Comparison of ENCODE assay signal across 13 cellular contexts in genomic region chr10:30488319-30488718, GRCh38. TPM values are rescaled to one million over a fixed set of nuclear protein-coding genes. Genes with fewer than 3 reads are reported as not detected.
DNase-seq lines count a peak whose midpoint lies in the region; ATAC-seq, FAIRE-seq and TF ChIP-seq lines count a peak whose summit lies in the region.
"Had no signal": no experiment of that assay in that cellular context is flagged by ENCODE, and none has a peak within 500 bp of the region (broad histone marks: within the 10 kb centered on the region; RNA-seq: fewer than 3 reads in every experiment).

No MANE protein-coding gene starts in this region.

- H3K4me2 ChIP-seq in HepG2 (ENCODE audit: low read depth, low read length), result no peak overlapping the region

- TF ChIP-seq EP300 in HepG2 (IDR thresholded peaks at IDR 0.05; ENCODE audit: low read depth in 2 of 2, low read length in 2 of 2) (no peak), HepG2 (CRISPR knock-in tag; IDR thresholded peaks at IDR 0.05; ENCODE audit: borderline replicate concordance) (no peak)

- peaks cover 7% of the 10 kb centered on the region; the same call in 1 of the 2 replicates for H3K9me3 ChIP-seq in HepG2 (ENCODE audit: low read length)

- no peak overlapping the region for H3K4me3 ChIP-seq in HepG2 (replicated peaks in 1 of 3; ENCODE audit: insufficient read depth in 1 of 3, low read depth in 2 of 3, low read length in 3 of 3)

- H3K4me1 Mint-ChIP-seq in stimulated activated naive CD8-positive, alpha-beta T cell treated with anti-CD3 and anti-CD28 coated beads, Interleukin-15, amount 100 ng/mL, for 72 hours, result peaks cover 37% of the 10 kb centered on the region

- ATAC-seq in stimulated activated naive CD8-positive, alpha-beta T cell treated with anti-CD3 and anti-CD28 coated beads, Interleukin-15, Interleukin-2, amounts not matched to agents 100 U/mL and 50 U/mL, for 24 hours, result peak; percentile 33
- no peak for ATAC-seq in stimulated activated naive CD8-positive, alpha-beta T cell treated with anti-CD3 and anti-CD28 coated beads, Interleukin-15, amount 100 ng/mL, for 72 hours
- no peak for ATAC-seq in HepG2
- ATAC-seq: activated CD4-positive, alpha-beta T cell treated with anti-CD3 and anti-CD28 coated beads for 36 hours; naive thymus-derived CD8-positive, alpha-beta T cell had no signal

- H3K4me3 Mint-ChIP-seq in stimulated activated naive CD8-positive, alpha-beta T cell treated with anti-CD3 and anti-CD28 coated beads, Interleukin-15, amount 100 ng/mL, for 72 hours, result no peak overlapping the region
- H3K4me3 Mint-ChIP-seq: activated CD4-positive, alpha-beta T cell treated with anti-CD3 and anti-CD28 coated beads for 36 hours had no signal

- BruUV-seq in HepG2 (replicated peaks; lab: Mats Ljungman, UMichigan), result no TSS peak

- no peaks in the 10 kb centered on the region for H3K27me3 ChIP-seq in HepG2 (ENCODE audit: control insufficient read depth in 1 of 2, insufficient read depth in 2 of 2, low read length in 2 of 2)

- TF ChIP-seq CTCF in HepG2 (CRISPR knock-in tag; IDR thresholded peaks at IDR 0.05) (no peak), GM13977 (IDR thresholded peaks at IDR 0.05; ENCODE audit: extremely low read depth, insufficient read depth, missing control alignments) (no peak)

- no peak overlapping the region for H3K27ac ChIP-seq in HepG2 (ENCODE audit: extremely low read length, insufficient read depth, low read length)
- H3K27ac ChIP-seq: RWPE1 had no signal

- H3K9ac ChIP-seq in HepG2 (ENCODE audit: insufficient read depth, low read depth, low read length), result no peak overlapping the region

- no peaks in the 10 kb centered on the region for H4K20me1 ChIP-seq in HepG2 (ENCODE audit: insufficient read depth, low read length)

- peak overlapping the region; percentile 52 for H2AFZ ChIP-seq in HepG2 (ENCODE audit: low read length)

- FAIRE-seq in HepG2 (lab: Jason Lieb, UNC), result no peak

- in situ Hi-C loops in HepG2 (cut with HindIII; ENCODE audit: extremely low pct_ligation_motif_present, low pct_unique_long_range_greater_than_20kb), result no loop called here
- in situ Hi-C loops in GM13977 (cut with MboI; ENCODE audit: low pct_unique_long_range_greater_than_20kb, low sequenced_read_pairs, unreplicated experiment), result no loop called here

- H3K79me2 ChIP-seq in HepG2 (ENCODE audit: insufficient read depth, low read length), result no peaks in the 10 kb centered on the region

- CTCF ChIA-PET in HepG2 (lab: Yijun Ruan, JAX; ENCODE audit: low intra/inter-chr PET ratio, low total read pairs), result no interaction called here

- no peak for DNase-seq in stimulated activated naive CD8-positive, alpha-beta T cell treated with anti-CD3 and anti-CD28 coated beads, Interleukin-15, Interleukin-2, amounts not matched to agents 100 U/mL and 50 U/mL, for 24 hours
- no peak for DNase-seq in stimulated activated naive CD8-positive, alpha-beta T cell treated with anti-CD3 and anti-CD28 coated beads, Interleukin-15, amount 100 ng/mL, for 72 hours
- DNase-seq in OCI-M1 (lab: John Stamatoyannopoulos, UW) (peak; percentile 43), HepG2 (ENCODE audit: low spot score) (no peak), DMS53 (lab: John Stamatoyannopoulos, UW) (no peak), GM13977 (ENCODE audit: low spot score) (no peak), iPS-NIHi11 (ENCODE audit: low spot score) (no peak)
- no peak for DNase-seq in activated CD4-positive, alpha-beta T cell treated with anti-CD3 and anti-CD28 coated beads for 4 hours
- DNase-seq: activated CD4-positive, alpha-beta T cell treated with anti-CD3 and anti-CD28 coated beads for 36 hours; erythroblast; naive thymus-derived CD8-positive, alpha-beta T cell; NCI-H2081 had no signal

- H3K36me3 ChIP-seq in HepG2 (replicated peaks in 1 of 2; ENCODE audit: control insufficient read depth in 1 of 2, insufficient read depth in 2 of 2, low read length in 2 of 2), result no peaks in the 10 kb centered on the region

- peaks cover 24% of the 10 kb centered on the region for H3K4me1 ChIP-seq in HepG2 (ENCODE audit: insufficient read depth, low read length)

- H3K27me3 Mint-ChIP-seq in stimulated activated naive CD8-positive, alpha-beta T cell treated with anti-CD3 and anti-CD28 coated beads, Interleukin-15, amount 100 ng/mL, for 72 hours, result peaks cover 14% of the 10 kb centered on the region

- no peaks in the 10 kb centered on the region for H3K9me3 Mint-ChIP-seq in stimulated activated naive CD8-positive, alpha-beta T cell treated with anti-CD3 and anti-CD28 coated beads, Interleukin-15, amount 100 ng/mL, for 72 hours

- no peak for TF ChIP-seq POLR2A in HepG2 (IDR thresholded peaks at IDR 0.05; ENCODE audit: insufficient read depth in 1 of 2, low read depth in 2 of 2, low read length in 2 of 2)

- POLR2A ChIA-PET in HepG2 (lab: Yijun Ruan, JAX), result no interaction called here

- 38% methylated on average over 6 of the region's 6 CpGs for WGBS in HepG2 (ENCODE audit: low lambda C conversion rate)

- peak overlapping the region in 1 of 2 donors; percentile 57 for H3K27ac Mint-ChIP-seq in stimulated activated naive CD8-positive, alpha-beta T cell treated with anti-CD3 and anti-CD28 coated beads, Interleukin-15, amount 100 ng/mL, for 72 hours
- H3K27ac Mint-ChIP-seq: activated CD4-positive, alpha-beta T cell treated with anti-CD3 and anti-CD28 coated beads for 36 hours had no signal

- intact Hi-C loops in HepG2 (cut with micrococcal nuclease; ENCODE audit: unreplicated experiment), result no loop called here

- no peak for TF ChIP-seq RAD21 in HepG2 (CRISPR knock-in tag; IDR thresholded peaks at IDR 0.05)

TF ChIP-seq in HepG2, 621 proteins besides CTCF, POLR2A, EP300 and RAD21 (continues in another document):
- TF ChIP-seq MEF2D (CRISPR knock-in tag; IDR thresholded peaks at IDR 0.05) (no peak), REST (IDR thresholded peaks at IDR 0.05; ENCODE audit: borderline replicate concordance in 1 of 2, low read depth in 1 of 2, low read length in 2 of 2) (no peak), ZNF556 (CRISPR knock-in tag; IDR thresholded peaks at IDR 0.05; ENCODE audit: borderline replicate concordance) (no peak), CBX2 (IDR thresholded peaks at IDR 0.05; ENCODE audit: low read depth, low read length) (no peak), CBX2 (CRISPR knock-in tag; IDR thresholded peaks at IDR 0.05; ENCODE audit: low read depth) (no peak), ZNF850 (CRISPR knock-in tag; conservative IDR thresholded peaks at IDR 0.05) (no peak), ZNF558 (CRISPR knock-in tag; IDR thresholded peaks at IDR 0.05; ENCODE audit: borderline replicate concordance) (no peak), ZNF143 (CRISPR knock-in tag; IDR thresholded peaks at IDR 0.05) (no peak), ZIK1 (CRISPR knock-in tag; IDR thresholded peaks at IDR 0.05; ENCODE audit: borderline replicate concordance, low read depth) (no peak), DMAP1 (CRISPR knock-in tag; IDR thresholded peaks at IDR 0.05) (no peak), SAP130 (CRISPR knock-in tag; IDR thresholded peaks at IDR 0.05; ENCODE audit: low read depth) (no peak), ZNF501 (CRISPR knock-in tag; IDR thresholded peaks at IDR 0.05) (no peak)

RNA-seq across cellular contexts. Expression of gene MAP3K8, which starts 54.3 kb away (rescaled TPM):
- total RNA-seq in HepG2 (2016; rRNA removed; fragmentation: Illumina TruSeq; extraction: Trizol), result 19.3 and 21.8 TPM in 2 replicates
- 12.2 and 13.6 TPM in 2 replicates for total RNA-seq in HepG2 (2016; cell fraction: cytosol; rRNA removed; fragmentation: Illumina TruSeq; extraction: Trizol; ENCODE audit: low read depth)
- total RNA-seq in HepG2 (2016; cell fraction: insoluble cytoplasmic fraction; rRNA removed; fragmentation: Illumina TruSeq; extraction: Trizol), result 18.0 and 21.2 TPM in 2 replicates
- total RNA-seq in HepG2 (2016; cell fraction: membrane; rRNA removed; fragmentation: Illumina TruSeq; extraction: Trizol), result 15.3 and 19.2 TPM in 2 replicates
- 22.1 and 23.1 TPM in 2 replicates for total RNA-seq in HepG2 (2016; cell fraction: nucleus; rRNA removed; fragmentation: Illumina TruSeq; extraction: Trizol)
- polyA plus RNA-seq in HepG2 (2011; rRNA removed), result 26.6 and 37.9 TPM in 2 replicates
- polyA plus RNA-seq in HepG2 (2011; cell fraction: cytosol; rRNA removed), result 12.9 and 14.6 TPM in 2 replicates
- polyA plus RNA-seq in HepG2 (2011; cell fraction: nucleus; rRNA removed), result 26.9 and 27.5 TPM in 2 replicates
- polyA plus RNA-seq in HepG2 (2012), result 11.2 and 14.3 TPM in 2 replicates
- polyA plus RNA-seq in HepG2 (2016; cell fraction: cytosol; fragmentation: Illumina TruSeq; extraction: Trizol; ENCODE audit: low read depth), result 8.6 and 13.3 TPM in 2 replicates
- 15.6 and 17.9 TPM in 2 replicates for polyA plus RNA-seq in HepG2 (2016; cell fraction: insoluble cytoplasmic fraction; fragmentation: Illumina TruSeq; extraction: Trizol; ENCODE audit: low read depth)
- polyA plus RNA-seq in HepG2 (2016; cell fraction: membrane; fragmentation: Illumina TruSeq; extraction: Trizol; ENCODE audit: low read depth), result 9.4 and 12.4 TPM in 2 replicates
- 41.0 and 46.6 TPM in 2 replicates for polyA plus RNA-seq in HepG2 (2016; cell fraction: nucleus; fragmentation: Illumina TruSeq; extraction: Trizol; ENCODE audit: insufficient read depth, low read depth)
- 15.0 and 17.4 TPM in 2 replicates for polyA minus RNA-seq in HepG2 (2011; rRNA and poly(A)+ RNA removed; ENCODE audit: low replicate concordance)
- polyA minus RNA-seq in HepG2 (2011; cell fraction: cytosol; rRNA and poly(A)+ RNA removed), result 7.3 and 10.3 TPM in 2 replicates
- 30.6 and 31.2 TPM in 2 replicates for polyA minus RNA-seq in HepG2 (2011; cell fraction: nucleus; rRNA and poly(A)+ RNA removed)
